In the genomic region with DNA sequence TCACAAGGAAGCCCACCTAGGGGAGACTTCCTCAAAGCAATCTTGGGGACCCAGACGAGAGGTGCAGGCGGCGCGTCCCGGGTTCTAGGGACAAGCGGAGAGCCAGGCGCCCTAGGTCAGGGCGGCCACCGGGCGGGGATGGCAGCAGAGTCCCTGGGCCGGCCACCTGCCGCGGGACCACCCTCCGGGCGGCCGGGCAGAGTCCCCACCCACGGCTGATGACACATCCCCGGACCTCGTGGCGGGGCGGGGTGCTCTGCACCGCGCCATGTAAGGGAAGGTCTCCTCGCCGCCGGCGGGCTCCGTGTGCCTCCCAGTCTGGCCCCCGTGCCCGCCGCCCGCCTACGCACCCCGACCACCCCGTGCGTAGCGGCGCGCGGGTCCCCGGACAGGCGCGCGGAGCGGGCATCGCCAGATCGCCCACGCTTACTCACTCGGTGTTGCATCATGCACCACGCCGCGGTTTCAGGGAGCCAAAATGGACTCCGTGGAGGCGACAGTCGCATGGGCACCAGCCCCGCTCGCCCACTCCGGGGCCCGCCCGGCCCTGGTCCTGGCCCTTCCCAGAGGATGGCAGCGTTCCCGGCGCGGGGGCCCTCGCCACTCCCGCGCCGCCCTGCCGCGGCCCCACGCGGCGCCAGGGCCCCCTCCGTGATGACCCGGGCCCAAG, we compare ENCODE assay signal across 8 cellular contexts. TPM values are rescaled to one million over a fixed set of nuclear protein-coding genes. Genes with fewer than 3 reads are reported as not detected.
DNase-seq lines count a peak whose midpoint lies in the region; FAIRE-seq and TF ChIP-seq lines count a peak whose summit lies in the region.

No MANE protein-coding gene starts in this region.

- peak overlapping the region; percentile 96 for H3K4me2 ChIP-seq in Loucy (ENCODE audit: low read depth, low read length, poor library complexity, severe bottlenecking)

- WGBS in liver, result 2% methylated on average over 75 of the region's 75 CpGs

- H3F3A ChIP-seq in Loucy (ENCODE audit: low read depth), result no peaks in the 10 kb centered on the region

- H4K20me1 ChIP-seq in Loucy (ENCODE audit: insufficient read depth, low read length, poor library complexity, severe bottlenecking), result peaks cover 46% of the 10 kb centered on the region

- TF ChIP-seq CTCF in Loucy (conservative IDR thresholded peaks at IDR 0.05; ENCODE audit: low read length) (no peak), choroid plexus epithelial cell (conservative IDR thresholded peaks at IDR 0.05; ENCODE audit: low read depth, low read length) (no peak), liver (IDR thresholded peaks at IDR 0.05; ENCODE audit: low read depth, low read length, missing input control) (no peak)

- H3K36me3 ChIP-seq in Loucy (ENCODE audit: insufficient read depth, low read length) (no peaks in the 10 kb centered on the region), liver (ENCODE audit: control insufficient read depth in 4 of 4, insufficient read depth in 3 of 4, low read depth in 1 of 4, low read length in 3 of 4) (no peaks in the 10 kb centered on the region)

- peaks cover 49% of the 10 kb centered on the region for H3K4me1 ChIP-seq in Loucy (ENCODE audit: insufficient read depth, low read length, poor library complexity, severe bottlenecking)
- H3K4me1 ChIP-seq in liver (ENCODE audit: control insufficient read depth in 4 of 4, insufficient read depth in 4 of 4, low read length in 3 of 4), result peaks cover 3 to 12% (median 8%) of the 10 kb centered on the region in 4 donors

- TF ChIP-seq POLR2A in GM12892 (IDR thresholded peaks at IDR 0.05; ENCODE audit: low read depth, low read length), result peak; percentile 74

- H3K9me2 ChIP-seq in Loucy (replicated peaks; ENCODE audit: low read depth, low read length), result no peaks in the 10 kb centered on the region

- DNase-seq in GM12892 (ENCODE audit: insufficient read length) (peak; percentile 53), GOT3 (lab: John Stamatoyannopoulos, UW) (peak; percentile 39), choroid plexus epithelial cell (ENCODE audit: low read depth) (peak; percentile 60), NCI-H2196 (lab: John Stamatoyannopoulos, UW; ENCODE audit: unreplicated experiment) (no peak)
- DNase-seq in activated CD4-positive, alpha-beta T cell treated with anti-CD3 and anti-CD28 coated beads for 48 hours, result peak; percentile 84
- peak; percentile 40 to 72 (median 57) for DNase-seq in stimulated activated CD4-positive, alpha-beta T cell treated with anti-CD3 and anti-CD28 coated beads, TNF-alpha, amount 100 ng/mL, for 24 hours (ENCODE audit: low read depth in 3 of 3)

- peak; percentile 74 for FAIRE-seq in GM12892 (lab: Jason Lieb, UNC)

- H3K4me3 ChIP-seq in Loucy (ENCODE audit: low read length, poor library complexity, severe bottlenecking) (peak overlapping the region; percentile 91), choroid plexus epithelial cell (ENCODE audit: low read depth, low read length) (peak overlapping the region; percentile 81), liver (ENCODE audit: low read depth in 1 of 3, low read length in 3 of 3) (peak overlapping the region; percentile 42 to 94 (median 71))

- TF ChIP-seq RAD21 in liver (IDR thresholded peaks at IDR 0.05), result no peak

- no peaks in the 10 kb centered on the region for H3K9me3 ChIP-seq in Loucy (ENCODE audit: insufficient read depth, low read depth, low read length)
- no peaks in the 10 kb centered on the region for H3K9me3 ChIP-seq in liver (ENCODE audit: control insufficient read depth in 4 of 4, low read length in 3 of 4)

- peak overlapping the region; percentile 50 to 67 for H3K27ac ChIP-seq in liver (ENCODE audit: low read depth in 1 of 2, low read length in 2 of 2)

- H2AFZ ChIP-seq in Loucy (ENCODE audit: low read length), result peak overlapping the region; percentile 75

- H3K9ac ChIP-seq in Loucy (ENCODE audit: low read depth, low read length, poor library complexity, severe bottlenecking) (peak overlapping the region; percentile 86), liver (ENCODE audit: low read depth in 1 of 2, low read length in 2 of 2) (peak overlapping the region; percentile 9 to 66)

- H3K27me3 ChIP-seq in Loucy (ENCODE audit: insufficient read depth, low read length, poor library complexity, severe bottlenecking), result no peaks in the 10 kb centered on the region
- H3K27me3 ChIP-seq in liver (ENCODE audit: control insufficient read depth in 4 of 4, insufficient read depth in 4 of 4, low read length in 3 of 4), result no peaks in the 10 kb centered on the region

- H3K79me2 ChIP-seq in Loucy (ENCODE audit: insufficient read depth, low read length), result peaks cover 56% of the 10 kb centered on the region

TF ChIP-seq in liver, 16 proteins besides CTCF, POLR2A, EP300 and RAD21:
- no peak for TF ChIP-seq JUND (IDR thresholded peaks at IDR 0.05)
- peak; percentile 22 for TF ChIP-seq YY1 (IDR thresholded peaks at IDR 0.05)

RNA-seq across cellular contexts. Expression of a gene that starts 0.6 kb away (rescaled TPM):
- polyA plus RNA-seq in GM12892 (2012; ENCODE audit: missing spikeins), result 13.4 TPM
- 10 to 100 TPM in 1 of 2 donors, 1 to 10 TPM in 1; 1.8 to 22.6 TPM for total RNA-seq in liver
- polyA plus RNA-seq in liver, result 1 to 10 TPM in 1 of 2 donors, under 1 TPM in 1; 0.90 to 1.1 TPM
